In the genomic region with DNA sequence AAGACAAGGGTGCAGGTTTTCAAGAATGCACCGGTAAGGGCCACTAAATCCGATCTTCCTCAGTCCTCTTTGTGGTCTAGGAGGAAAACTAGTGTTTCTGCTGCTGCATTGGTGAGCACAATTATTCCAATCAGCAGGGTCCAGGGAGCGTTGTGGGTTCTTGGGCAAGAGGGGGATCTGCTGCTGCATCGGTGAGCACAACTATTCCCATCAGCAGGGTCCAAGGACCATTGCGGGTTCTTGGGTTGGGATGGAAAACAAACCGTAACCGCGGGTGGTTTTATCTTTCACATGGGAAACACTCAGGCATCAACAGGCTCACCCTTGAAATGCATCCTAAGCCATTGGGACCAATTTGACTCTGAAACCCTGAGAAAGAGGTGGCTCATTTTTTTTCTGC, we compare ENCODE assay signal across 44 cellular contexts. TPM values are rescaled to one million over a fixed set of nuclear protein-coding genes. Genes with fewer than 3 reads are reported as not detected.
"Had no signal": no experiment of that assay in that cellular context is flagged by ENCODE, and none has a peak within 500 bp of the region (broad histone marks: within the 10 kb centered on the region; RNA-seq: fewer than 3 reads in every experiment).

No MANE protein-coding gene starts in this region.

- H3K4me1 ChIP-seq: adrenal gland, ascending aorta, body of pancreas, breast epithelium had no signal

- H3K36me3 ChIP-seq: adrenal gland, ascending aorta, brain microvascular endothelial cell, breast epithelium, cardiac muscle cell had no signal

- H3K4me1 Mint-ChIP-seq: activated naive CD4-positive, alpha-beta T cell treated with anti-CD3 and anti-CD28 coated beads, Interleukin-2, amount 10 ng/mL, durations not matched to agents 7 days and 5 days; activated naive CD4-positive, alpha-beta T cell treated with anti-CD3 and anti-CD28 coated beads, Interleukin-2, amount 50 U/mL, for 24 hours; activated naive CD8-positive, alpha-beta T cell treated with anti-CD3 and anti-CD28 coated beads for 36 hours; activated naive CD8-positive, alpha-beta T cell treated with anti-CD3 and anti-CD28 coated beads, Interleukin-2, amount 10 ng/mL, durations not matched to agents 7 days and 5 days; activated naive CD8-positive, alpha-beta T cell treated with anti-CD3 and anti-CD28 coated beads, Interleukin-2, amount 50 U/mL, for 24 hours; activated T-helper 17 cell treated with anti-CD3 and anti-CD28 coated beads, Interleukin-2, amount 50 U/mL, for 72 hours; brain; central memory CD8-positive, alpha-beta T cell had no signal

- H3K27ac ChIP-seq: adrenal gland, ascending aorta, body of pancreas, brain microvascular endothelial cell, breast epithelium, cardiac muscle cell had no signal

- ATAC-seq: activated naive CD4-positive, alpha-beta T cell treated with anti-CD3 and anti-CD28 coated beads, Interleukin-2, amount 50 U/mL, for 72 hours; activated naive CD8-positive, alpha-beta T cell treated with anti-CD3 and anti-CD28 coated beads, Interleukin-2, amount 50 U/mL, for 24 hours; activated T-cell treated with anti-CD3 and anti-CD28 coated beads, Interleukin-2, amount 50 U/mL, for 4 hours; activated T-cell treated with anti-CD3 and anti-CD28 coated beads, Interleukin-2, amount 50 U/mL, for 72 hours; activated T-helper 17 cell treated with anti-CD3 and anti-CD28 coated beads, Interleukin-2, amount 50 U/mL, for 72 hours; body of pancreas had no signal

- H3K27me3 ChIP-seq: adrenal gland, ascending aorta, body of pancreas, brain microvascular endothelial cell, breast epithelium, cardiac muscle cell had no signal

- H3K4me3 Mint-ChIP-seq: activated naive CD4-positive, alpha-beta T cell treated with anti-CD3 and anti-CD28 coated beads for 36 hours; activated naive CD4-positive, alpha-beta T cell treated with anti-CD3 and anti-CD28 coated beads, Interleukin-2, amount 10 ng/mL, durations not matched to agents 7 days and 5 days; activated naive CD4-positive, alpha-beta T cell treated with anti-CD3 and anti-CD28 coated beads, Interleukin-2, amount 50 U/mL, for 24 hours; activated naive CD8-positive, alpha-beta T cell; activated naive CD8-positive, alpha-beta T cell treated with anti-CD3 and anti-CD28 coated beads for 36 hours; activated naive CD8-positive, alpha-beta T cell treated with anti-CD3 and anti-CD28 coated beads, Interleukin-2, amount 10 ng/mL, durations not matched to agents 7 days and 5 days; activated naive CD8-positive, alpha-beta T cell treated with anti-CD3 and anti-CD28 coated beads, Interleukin-2, amount 50 U/mL, for 24 hours; activated T-cell treated with anti-CD3 and anti-CD28 coated beads, Interleukin-2, amount 50 U/mL, for 24 hours; activated T-cell treated with anti-CD3 and anti-CD28 coated beads, Interleukin-2, amount 50 U/mL, for 4 hours; activated T-cell treated with anti-CD3 and anti-CD28 coated beads, Interleukin-2, amount 50 U/mL, for 72 hours; activated T-helper 1 cell treated with anti-CD3 and anti-CD28 coated beads, Interleukin-12 subunit alpha, Interleukin-12 subunit beta, Interleukin-2, Interleukin-4 antibody, amounts not matched to agents 30 ng/mL and 10 ng/mL and 1 ng/mL, durations not matched to agents 14 hours and 24 hours and 36 hours; activated T-helper 17 cell treated with anti-CD3 and anti-CD28 coated beads, Interleukin-2, amount 50 U/mL, for 72 hours; brain; central memory CD8-positive, alpha-beta T cell had no signal

- H3K4me3 ChIP-seq: adrenal gland, ascending aorta, body of pancreas, breast epithelium, cardiac muscle cell had no signal

- H3K27me3 Mint-ChIP-seq: activated naive CD4-positive, alpha-beta T cell treated with anti-CD3 and anti-CD28 coated beads, Interleukin-2, amount 50 U/mL, for 24 hours; activated T-cell treated with anti-CD3 and anti-CD28 coated beads, Interleukin-2, amount 50 U/mL, for 24 hours had no signal

- DNase-seq: activated effector memory CD4-positive, alpha-beta T cell treated with anti-CD3 and anti-CD28 coated beads, Interleukin-2, amount 50 U/mL, for 16 hours; activated effector memory CD4-positive, alpha-beta T cell treated with Interleukin-2 at 50 U/mL for 16 hours; activated gamma-delta T cell; activated gamma-delta T cell treated with Interleukin-2 at 50 U/mL for 16 hours; activated naive CD4-positive, alpha-beta T cell; activated naive CD4-positive, alpha-beta T cell treated with anti-CD3 and anti-CD28 coated beads for 36 hours; activated naive CD4-positive, alpha-beta T cell treated with anti-CD3 and anti-CD28 coated beads, Interleukin-2, amount 10 ng/mL, durations not matched to agents 7 days and 5 days; activated naive CD4-positive, alpha-beta T cell treated with anti-CD3 and anti-CD28 coated beads, Interleukin-2, amount 50 U/mL, for 16 hours; activated naive CD4-positive, alpha-beta T cell treated with Interleukin-2 at 50 U/mL for 16 hours; activated naive CD8-positive, alpha-beta T cell treated with anti-CD3 and anti-CD28 coated beads for 36 hours; activated naive CD8-positive, alpha-beta T cell treated with anti-CD3 and anti-CD28 coated beads, Interleukin-2, amount 10 ng/mL, durations not matched to agents 7 days and 5 days; activated naive CD8-positive, alpha-beta T cell treated with anti-CD3 and anti-CD28 coated beads, Interleukin-2, amount 50 U/mL, for 24 hours; activated T-cell treated with anti-CD3 and anti-CD28 coated beads, Interleukin-2, amount 50 U/mL, for 1 hour; activated T-cell treated with anti-CD3 and anti-CD28 coated beads, Interleukin-2, amount 50 U/mL, for 24 hours; activated T-cell treated with anti-CD3 and anti-CD28 coated beads, Interleukin-2, amount 50 U/mL, for 4 hours; activated T-cell treated with anti-CD3 and anti-CD28 coated beads, Interleukin-2, amount 50 U/mL, for 48 hours; activated T-cell treated with anti-CD3 and anti-CD28 coated beads, Interleukin-2, amount 50 U/mL, for 72 hours; adrenal gland; amniotic stem cell; amygdala; anterior cingulate cortex; aorta; body of pancreas; brain microvascular endothelial cell; caudate nucleus; central memory CD4-positive, alpha-beta T cell; cerebellar nuclear complex had no signal

- FAIRE-seq: astrocyte, bronchial epithelial cell had no signal

- H3K36me3 Mint-ChIP-seq: activated naive CD4-positive, alpha-beta T cell treated with anti-CD3 and anti-CD28 coated beads, Interleukin-2, amount 10 ng/mL, durations not matched to agents 7 days and 5 days; activated naive CD4-positive, alpha-beta T cell treated with anti-CD3 and anti-CD28 coated beads, Interleukin-2, amount 50 U/mL, for 24 hours; brain had no signal

- H3K9me3 Mint-ChIP-seq: activated naive CD4-positive, alpha-beta T cell treated with anti-CD3 and anti-CD28 coated beads, Interleukin-2, amount 50 U/mL, for 24 hours; activated T-cell treated with anti-CD3 and anti-CD28 coated beads, Interleukin-2, amount 50 U/mL, for 72 hours; central memory CD8-positive, alpha-beta T cell had no signal

- H3K9me3 ChIP-seq: adrenal gland, ascending aorta had no signal

- H3K27ac Mint-ChIP-seq: activated naive CD4-positive, alpha-beta T cell treated with anti-CD3 and anti-CD28 coated beads for 36 hours; activated naive CD4-positive, alpha-beta T cell treated with anti-CD3 and anti-CD28 coated beads, Interleukin-2, amount 10 ng/mL, durations not matched to agents 7 days and 5 days; activated naive CD4-positive, alpha-beta T cell treated with anti-CD3 and anti-CD28 coated beads, Interleukin-2, amount 50 U/mL, for 24 hours; activated naive CD4-positive, alpha-beta T cell treated with anti-CD3 and anti-CD28 coated beads, Interleukin-2, amount 50 U/mL, for 72 hours; activated naive CD8-positive, alpha-beta T cell; activated naive CD8-positive, alpha-beta T cell treated with anti-CD3 and anti-CD28 coated beads for 36 hours; activated naive CD8-positive, alpha-beta T cell treated with anti-CD3 and anti-CD28 coated beads, Interleukin-2, amount 10 ng/mL, durations not matched to agents 7 days and 5 days; activated naive CD8-positive, alpha-beta T cell treated with anti-CD3 and anti-CD28 coated beads, Interleukin-2, amount 50 U/mL, for 24 hours; activated T-cell treated with anti-CD3 and anti-CD28 coated beads, Interleukin-2, amount 50 U/mL, for 24 hours; activated T-cell treated with anti-CD3 and anti-CD28 coated beads, Interleukin-2, amount 50 U/mL, for 72 hours; activated T-helper 1 cell treated with anti-CD3 and anti-CD28 coated beads, Interleukin-12 subunit alpha, Interleukin-12 subunit beta, Interleukin-2, Interleukin-4 antibody, amounts not matched to agents 30 ng/mL and 10 ng/mL and 1 ng/mL, durations not matched to agents 14 hours and 24 hours and 36 hours; activated T-helper 17 cell treated with anti-CD3 and anti-CD28 coated beads, Interleukin-2, amount 50 U/mL, for 72 hours; activated T-helper 2 cell treated with anti-CD3 and anti-CD28 coated beads, Interferon-gamma antibody, Interleukin-2, Interleukin-4, amounts not matched to agents 10 μg/mL and 5 μg/mL and 100 μg/mL, durations not matched to agents 14 hours and 24 hours and 36 hours; brain had no signal

RNA-seq across cellular contexts. Expression of gene PCP4L1, which starts 7.0 kb away (rescaled TPM):
- total RNA-seq: activated T-cell treated with anti-CD3 and anti-CD28 coated beads, Interleukin-2, amount 50 U/mL, for 4 hours; activated T-helper 1 cell treated with anti-CD3 and anti-CD28 coated beads, Interleukin-12 subunit alpha, Interleukin-12 subunit beta, Interleukin-2, Interleukin-4 antibody, amounts not matched to agents 30 ng/mL and 10 ng/mL and 1 ng/mL, durations not matched to agents 14 hours and 24 hours and 36 hours; activated T-helper 2 cell treated with anti-CD3 and anti-CD28 coated beads, Interferon-gamma antibody, Interleukin-2, Interleukin-4, amounts not matched to agents 10 μg/mL and 5 μg/mL and 100 μg/mL, durations not matched to agents 14 hours and 24 hours and 36 hours; ascending aorta; astrocyte; body of pancreas had no signal
- polyA plus RNA-seq: aorta, cardiac muscle cell had no signal

RNA-seq across cellular contexts. Expression of gene NR1I3, which starts 13.6 kb away (rescaled TPM):
- total RNA-seq: activated naive CD4-positive, alpha-beta T cell treated with anti-CD3 and anti-CD28 coated beads for 36 hours; activated naive CD4-positive, alpha-beta T cell treated with anti-CD3 and anti-CD28 coated beads, Interleukin-2, amount 50 U/mL, for 72 hours; activated naive CD8-positive, alpha-beta T cell treated with anti-CD3 and anti-CD28 coated beads for 36 hours; activated naive CD8-positive, alpha-beta T cell treated with anti-CD3 and anti-CD28 coated beads, Interleukin-2, amount 10 ng/mL, durations not matched to agents 7 days and 5 days; activated T-cell treated with anti-CD3 and anti-CD28 coated beads, Interleukin-2, amount 50 U/mL, for 72 hours; activated T-helper 1 cell treated with anti-CD3 and anti-CD28 coated beads, Interleukin-12 subunit alpha, Interleukin-12 subunit beta, Interleukin-2, Interleukin-4 antibody, amounts not matched to agents 30 ng/mL and 10 ng/mL and 1 ng/mL, durations not matched to agents 14 hours and 24 hours and 36 hours; activated T-helper 17 cell treated with anti-CD3 and anti-CD28 coated beads, Interleukin-2, amount 50 U/mL, for 72 hours; activated T-helper 2 cell treated with anti-CD3 and anti-CD28 coated beads, Interferon-gamma antibody, Interleukin-2, Interleukin-4, amounts not matched to agents 10 μg/mL and 5 μg/mL and 100 μg/mL, durations not matched to agents 14 hours and 24 hours and 36 hours; aorta; astrocyte; body of pancreas; breast epithelium; bronchial epithelial cell; cardiac septum; cerebellum; chondrocyte had no signal
- polyA plus RNA-seq: aorta, cardiac muscle cell had no signal

RNA-seq across cellular contexts. Expression of gene APOA2, which starts 28.2 kb away (rescaled TPM):
- total RNA-seq: activated naive CD4-positive, alpha-beta T cell treated with anti-CD3 and anti-CD28 coated beads for 36 hours; activated naive CD4-positive, alpha-beta T cell treated with anti-CD3 and anti-CD28 coated beads, Interleukin-2, amount 50 U/mL, for 72 hours; activated naive CD8-positive, alpha-beta T cell treated with anti-CD3 and anti-CD28 coated beads for 36 hours; activated naive CD8-positive, alpha-beta T cell treated with anti-CD3 and anti-CD28 coated beads, Interleukin-2, amount 10 ng/mL, durations not matched to agents 7 days and 5 days; activated T-cell treated with anti-CD3 and anti-CD28 coated beads, Interleukin-2, amount 50 U/mL, for 72 hours; activated T-helper 1 cell treated with anti-CD3 and anti-CD28 coated beads, Interleukin-12 subunit alpha, Interleukin-12 subunit beta, Interleukin-2, Interleukin-4 antibody, amounts not matched to agents 30 ng/mL and 10 ng/mL and 1 ng/mL, durations not matched to agents 14 hours and 24 hours and 36 hours; activated T-helper 17 cell treated with anti-CD3 and anti-CD28 coated beads, Interleukin-2, amount 50 U/mL, for 72 hours; activated T-helper 2 cell treated with anti-CD3 and anti-CD28 coated beads, Interferon-gamma antibody, Interleukin-2, Interleukin-4, amounts not matched to agents 10 μg/mL and 5 μg/mL and 100 μg/mL, durations not matched to agents 14 hours and 24 hours and 36 hours; aorta; astrocyte; body of pancreas; breast epithelium; bronchial epithelial cell; cardiac septum; cerebellum; chondrocyte had no signal
- polyA plus RNA-seq: adipose tissue had no signal

RNA-seq across cellular contexts. Expression of gene FCER1G, which starts 36.5 kb away (rescaled TPM):
- total RNA-seq: cardiac muscle cell, chondrocyte had no signal
